In genomic region chr1:88768816-88769215, GRCh38 we compare ENCODE assay signal across 1 cellular context.
TF ChIP-seq lines count a peak whose summit lies in the region.

No MANE protein-coding gene starts in this region.

TF ChIP-seq in GM12878, 131 proteins besides CTCF, POLR2A, EP300 and RAD21 (continued from another document):
- TF ChIP-seq, protein P1, sequence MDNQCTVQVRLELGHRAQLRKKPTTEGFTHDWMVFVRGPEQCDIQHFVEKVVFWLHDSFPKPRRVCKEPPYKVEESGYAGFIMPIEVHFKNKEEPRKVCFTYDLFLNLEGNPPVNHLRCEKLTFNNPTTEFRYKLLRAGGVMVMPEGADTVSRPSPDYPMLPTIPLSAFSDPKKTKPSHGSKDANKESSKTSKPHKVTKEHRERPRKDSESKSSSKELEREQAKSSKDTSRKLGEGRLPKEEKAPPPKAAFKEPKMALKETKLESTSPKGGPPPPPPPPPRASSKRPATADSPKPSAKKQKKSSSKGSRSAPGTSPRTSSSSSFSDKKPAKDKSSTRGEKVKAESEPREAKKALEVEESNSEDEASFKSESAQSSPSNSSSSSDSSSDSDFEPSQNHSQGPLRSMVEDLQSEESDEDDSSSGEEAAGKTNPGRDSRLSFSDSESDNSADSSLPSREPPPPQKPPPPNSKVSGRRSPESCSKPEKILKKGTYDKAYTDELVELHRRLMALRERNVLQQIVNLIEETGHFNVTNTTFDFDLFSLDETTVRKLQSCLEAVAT (IDR thresholded peaks at IDR 0.05): no peak
- TF ChIP-seq IKZF2 (IDR thresholded peaks at IDR 0.05) (no peak), SUZ12 (IDR thresholded peaks at IDR 0.05; ENCODE audit: unreplicated experiment) (no peak), BCL3 (IDR thresholded peaks at IDR 0.05; ENCODE audit: borderline replicate concordance, insufficient read depth, low read depth, low read length, poor library complexity, severe bottlenecking) (no peak), SMAD5 (IDR thresholded peaks at IDR 0.05; ENCODE audit: low read depth) (no peak)
- TF ChIP-seq, protein P2, sequence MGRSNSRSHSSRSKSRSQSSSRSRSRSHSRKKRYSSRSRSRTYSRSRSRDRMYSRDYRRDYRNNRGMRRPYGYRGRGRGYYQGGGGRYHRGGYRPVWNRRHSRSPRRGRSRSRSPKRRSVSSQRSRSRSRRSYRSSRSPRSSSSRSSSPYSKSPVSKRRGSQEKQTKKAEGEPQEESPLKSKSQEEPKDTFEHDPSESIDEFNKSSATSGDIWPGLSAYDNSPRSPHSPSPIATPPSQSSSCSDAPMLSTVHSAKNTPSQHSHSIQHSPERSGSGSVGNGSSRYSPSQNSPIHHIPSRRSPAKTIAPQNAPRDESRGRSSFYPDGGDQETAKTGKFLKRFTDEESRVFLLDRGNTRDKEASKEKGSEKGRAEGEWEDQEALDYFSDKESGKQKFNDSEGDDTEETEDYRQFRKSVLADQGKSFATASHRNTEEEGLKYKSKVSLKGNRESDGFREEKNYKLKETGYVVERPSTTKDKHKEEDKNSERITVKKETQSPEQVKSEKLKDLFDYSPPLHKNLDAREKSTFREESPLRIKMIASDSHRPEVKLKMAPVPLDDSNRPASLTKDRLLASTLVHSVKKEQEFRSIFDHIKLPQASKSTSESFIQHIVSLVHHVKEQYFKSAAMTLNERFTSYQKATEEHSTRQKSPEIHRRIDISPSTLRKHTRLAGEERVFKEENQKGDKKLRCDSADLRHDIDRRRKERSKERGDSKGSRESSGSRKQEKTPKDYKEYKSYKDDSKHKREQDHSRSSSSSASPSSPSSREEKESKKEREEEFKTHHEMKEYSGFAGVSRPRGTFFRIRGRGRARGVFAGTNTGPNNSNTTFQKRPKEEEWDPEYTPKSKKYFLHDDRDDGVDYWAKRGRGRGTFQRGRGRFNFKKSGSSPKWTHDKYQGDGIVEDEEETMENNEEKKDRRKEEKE (IDR thresholded peaks at IDR 0.05): no peak
